8 cellular contexts compared by ENCODE assay signal in the genomic region with DNA sequence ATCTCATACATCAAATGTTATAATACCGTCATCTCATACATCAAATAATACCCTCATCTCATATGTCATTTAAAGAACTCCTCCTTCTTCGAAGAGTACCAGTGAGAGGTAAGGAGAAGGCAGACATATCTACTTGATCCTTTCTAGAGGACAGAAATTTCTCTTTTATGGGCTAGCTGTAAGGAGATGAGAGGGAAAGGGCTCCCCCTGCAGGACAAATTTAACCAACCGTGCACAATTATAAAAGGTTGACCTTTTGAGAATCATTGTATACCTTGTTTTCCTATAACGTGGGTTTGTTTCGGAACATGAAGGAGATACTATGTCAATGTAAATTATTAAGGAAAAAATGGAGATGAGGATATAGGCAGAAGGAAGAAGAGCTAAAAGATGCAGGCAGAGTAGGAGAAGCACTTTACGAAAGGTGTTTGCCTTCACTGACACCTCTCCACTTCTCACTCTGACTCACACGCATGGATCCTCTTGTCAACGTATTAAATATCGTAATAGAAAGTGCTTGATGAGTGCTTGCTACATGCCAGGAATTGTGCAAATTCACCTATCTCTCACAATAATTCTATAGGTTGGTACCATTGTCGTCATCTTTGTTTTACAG.
DNase-seq lines count a peak whose midpoint lies in the region; ATAC-seq and TF ChIP-seq lines count a peak whose summit lies in the region.

No MANE protein-coding gene starts in this region.

- no peaks in the 10 kb centered on the region for H3K27me3 Mint-ChIP-seq in Calu3 (ENCODE audit: unreplicated experiment)

- DNase-seq in Calu3 (peak; percentile 52), HFF-Myc (ENCODE audit: extremely low read depth, low read depth) (no peak), RWPE2 (ENCODE audit: low spot score) (no peak), foreskin keratinocyte (peak; percentile 19 to 37)
- peak; percentile 26 to 37 for DNase-seq in stimulated activated CD4-positive, alpha-beta T cell treated with anti-CD3 and anti-CD28 coated beads, Interleukin-2, amount 100 ng/mL, for 24 hours

- H3K9me3 ChIP-seq in RWPE2 (ENCODE audit: severe bottlenecking), result no peaks in the 10 kb centered on the region

- CTCF ChIA-PET in Calu3 (lab: Charles Lee), result no interaction called here

- H3K36me3 ChIP-seq in RWPE2 (ENCODE audit: low read depth), result no peaks in the 10 kb centered on the region

- no TSS peak for BruUV-seq in Calu3 (replicated peaks; lab: Mats Ljungman, UMichigan)

- no peaks in the 10 kb centered on the region for H3K4me1 Mint-ChIP-seq in Calu3 (ENCODE audit: low read depth, unreplicated experiment)

- intact Hi-C loops in Calu3 (cut with micrococcal nuclease; ENCODE audit: unreplicated experiment), result loop anchor here (1.0 kb wide), 1 partner anchor 999 kb away; no protein-coding TSS in a partner anchor

- H3K4me3 Mint-ChIP-seq in Calu3 (ENCODE audit: low read depth, unreplicated experiment), result no peak overlapping the region

- H3K9me3 Mint-ChIP-seq in Calu3 (ENCODE audit: low read depth, unreplicated experiment), result no peaks in the 10 kb centered on the region

- ATAC-seq in RWPE2 (ENCODE audit: low read depth), result peak; percentile 45; the same call in 1 of the 3 replicates
- ATAC-seq in foreskin keratinocyte, result peak; percentile 40
- no peak for ATAC-seq in HG03378 (IDR thresholded peaks at IDR 0.05; ENCODE audit: unreplicated experiment)
- no peak for ATAC-seq in HG02623 (IDR thresholded peaks at IDR 0.05; ENCODE audit: unreplicated experiment)
- no peak for ATAC-seq in HG03457 (IDR thresholded peaks at IDR 0.05; ENCODE audit: unreplicated experiment)

- H3K4me1 ChIP-seq in RWPE2 (ENCODE audit: insufficient read depth, poor library complexity, severe bottlenecking) (peaks cover 9% of the 10 kb centered on the region), foreskin keratinocyte (no peaks in the 10 kb centered on the region)

- H3K27me3 ChIP-seq in RWPE2 (ENCODE audit: insufficient read depth, poor library complexity, severe bottlenecking) (no peaks in the 10 kb centered on the region), foreskin keratinocyte (no peaks in the 10 kb centered on the region)

- no peaks in the 10 kb centered on the region for H3K36me3 Mint-ChIP-seq in Calu3 (ENCODE audit: insufficient read depth, unreplicated experiment)

- peak overlapping the region; percentile 21 for H3K27ac ChIP-seq in RWPE2 (ENCODE audit: poor library complexity, severe bottlenecking)
- no peak overlapping the region for H3K27ac ChIP-seq in foreskin keratinocyte

- H3K27ac Mint-ChIP-seq in Calu3 (ENCODE audit: unreplicated experiment), result no peak overlapping the region

- TF ChIP-seq CTCF in Calu3 (IDR thresholded peaks at IDR 0.05; ENCODE audit: unreplicated experiment) (peak; percentile 61), HFF-Myc (IDR thresholded peaks at IDR 0.05; ENCODE audit: low read depth, low read length, missing control alignments) (peak; percentile 15), RWPE2 (IDR thresholded peaks at IDR 0.05; ENCODE audit: poor library complexity, severe bottlenecking) (peak; percentile 82), foreskin keratinocyte (conservative IDR thresholded peaks at IDR 0.05) (peak; percentile 69)

- no peak overlapping the region for H3K4me3 ChIP-seq in HFF-Myc (replicated peaks; ENCODE audit: low read depth, low read length)
- H3K4me3 ChIP-seq in RWPE2 (ENCODE audit: severe bottlenecking), result no peak overlapping the region

Comparison
In these comparisons a context has a peak if more than half of its experiments do, and no peak if none do; other contexts are left out.
1. DNase-seq: peak in Calu3 (single experiment), foreskin keratinocyte (2 of 2) and stimulated activated CD4-positive, alpha-beta T cell treated with anti-CD3 and anti-CD28 coated beads, Interleukin-2, amount 100 ng/mL, for 24 hours (2 of 2); none in HFF-Myc (single experiment) and RWPE2 (single experiment).
2. CTCF ChIP-seq: peak in every context shown above with its lines; median percentile 82 in RWPE2; 69 in foreskin keratinocyte; 61 in Calu3; 15 in HFF-Myc.
3. ATAC-seq: peak in RWPE2 (single experiment) and foreskin keratinocyte (single experiment); none in HG03378 (single experiment), HG02623 (single experiment) and HG03457 (single experiment).